In the genomic region with DNA sequence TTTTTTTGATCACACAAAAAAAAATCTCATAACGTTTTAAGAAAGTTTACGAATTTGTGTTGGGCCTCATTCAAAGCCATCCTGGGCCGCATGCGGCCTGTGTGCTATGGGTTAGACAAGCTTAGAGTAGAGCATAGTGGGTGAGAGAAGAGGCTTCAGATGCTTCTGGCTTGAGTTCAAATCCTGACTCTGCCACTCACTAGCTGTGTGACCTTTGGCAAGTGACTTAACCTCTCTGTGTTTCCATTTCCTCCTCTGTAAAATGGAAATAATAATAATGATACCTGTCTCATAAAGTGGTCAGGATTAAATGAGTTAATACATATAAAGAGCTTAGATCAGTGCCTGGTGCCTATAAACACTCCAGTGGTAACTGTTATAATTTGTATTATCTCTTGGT, we compare ENCODE assay signal across 2 cellular contexts.
TF ChIP-seq lines count a peak whose summit lies in the region.

No MANE protein-coding gene starts in this region.

TF ChIP-seq in HEK293, 187 proteins besides CTCF, POLR2A, EP300 and RAD21:
- TF ChIP-seq, protein P1, sequence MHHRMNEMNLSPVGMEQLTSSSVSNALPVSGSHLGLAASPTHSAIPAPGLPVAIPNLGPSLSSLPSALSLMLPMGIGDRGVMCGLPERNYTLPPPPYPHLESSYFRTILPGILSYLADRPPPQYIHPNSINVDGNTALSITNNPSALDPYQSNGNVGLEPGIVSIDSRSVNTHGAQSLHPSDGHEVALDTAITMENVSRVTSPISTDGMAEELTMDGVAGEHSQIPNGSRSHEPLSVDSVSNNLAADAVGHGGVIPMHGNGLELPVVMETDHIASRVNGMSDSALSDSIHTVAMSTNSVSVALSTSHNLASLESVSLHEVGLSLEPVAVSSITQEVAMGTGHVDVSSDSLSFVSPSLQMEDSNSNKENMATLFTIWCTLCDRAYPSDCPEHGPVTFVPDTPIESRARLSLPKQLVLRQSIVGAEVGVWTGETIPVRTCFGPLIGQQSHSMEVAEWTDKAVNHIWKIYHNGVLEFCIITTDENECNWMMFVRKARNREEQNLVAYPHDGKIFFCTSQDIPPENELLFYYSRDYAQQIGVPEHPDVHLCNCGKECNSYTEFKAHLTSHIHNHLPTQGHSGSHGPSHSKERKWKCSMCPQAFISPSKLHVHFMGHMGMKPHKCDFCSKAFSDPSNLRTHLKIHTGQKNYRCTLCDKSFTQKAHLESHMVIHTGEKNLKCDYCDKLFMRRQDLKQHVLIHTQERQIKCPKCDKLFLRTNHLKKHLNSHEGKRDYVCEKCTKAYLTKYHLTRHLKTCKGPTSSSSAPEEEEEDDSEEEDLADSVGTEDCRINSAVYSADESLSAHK (tag by site-specific recombination; IDR thresholded peaks at IDR 0.05) = no peak
- TF ChIP-seq ZNF660 (tag by site-specific recombination; IDR thresholded peaks at IDR 0.05) (no peak), MEIS1 (CRISPR knock-in tag; IDR thresholded peaks at IDR 0.05; ENCODE audit: borderline replicate concordance) (no peak), ZNF768 (tag by site-specific recombination; IDR thresholded peaks at IDR 0.05) (peak; percentile 87; the same call in 1 of the 2 replicates), ZNF354C (tag by site-specific recombination; IDR thresholded peaks at IDR 0.05; ENCODE audit: borderline replicate concordance, low read depth) (no peak), ZNF335 (tag by site-specific recombination; conservative IDR thresholded peaks at IDR 0.05) (no peak), ZNF223 (tag by site-specific recombination; IDR thresholded peaks at IDR 0.05) (no peak)
TF ChIP-seq in HEK293: peak in this region for 1.

TF ChIP-seq in K562, 482 proteins besides CTCF, POLR2A, EP300 and RAD21:
- peak; percentile 79 for TF ChIP-seq RBM25 (IDR thresholded peaks at IDR 0.05; ENCODE audit: low read depth, low read length, severe bottlenecking)
- peak; percentile 34; the same call in 1 of the 2 replicates for TF ChIP-seq HDAC2 (IDR thresholded peaks at IDR 0.05)
- TF ChIP-seq, protein P2, sequence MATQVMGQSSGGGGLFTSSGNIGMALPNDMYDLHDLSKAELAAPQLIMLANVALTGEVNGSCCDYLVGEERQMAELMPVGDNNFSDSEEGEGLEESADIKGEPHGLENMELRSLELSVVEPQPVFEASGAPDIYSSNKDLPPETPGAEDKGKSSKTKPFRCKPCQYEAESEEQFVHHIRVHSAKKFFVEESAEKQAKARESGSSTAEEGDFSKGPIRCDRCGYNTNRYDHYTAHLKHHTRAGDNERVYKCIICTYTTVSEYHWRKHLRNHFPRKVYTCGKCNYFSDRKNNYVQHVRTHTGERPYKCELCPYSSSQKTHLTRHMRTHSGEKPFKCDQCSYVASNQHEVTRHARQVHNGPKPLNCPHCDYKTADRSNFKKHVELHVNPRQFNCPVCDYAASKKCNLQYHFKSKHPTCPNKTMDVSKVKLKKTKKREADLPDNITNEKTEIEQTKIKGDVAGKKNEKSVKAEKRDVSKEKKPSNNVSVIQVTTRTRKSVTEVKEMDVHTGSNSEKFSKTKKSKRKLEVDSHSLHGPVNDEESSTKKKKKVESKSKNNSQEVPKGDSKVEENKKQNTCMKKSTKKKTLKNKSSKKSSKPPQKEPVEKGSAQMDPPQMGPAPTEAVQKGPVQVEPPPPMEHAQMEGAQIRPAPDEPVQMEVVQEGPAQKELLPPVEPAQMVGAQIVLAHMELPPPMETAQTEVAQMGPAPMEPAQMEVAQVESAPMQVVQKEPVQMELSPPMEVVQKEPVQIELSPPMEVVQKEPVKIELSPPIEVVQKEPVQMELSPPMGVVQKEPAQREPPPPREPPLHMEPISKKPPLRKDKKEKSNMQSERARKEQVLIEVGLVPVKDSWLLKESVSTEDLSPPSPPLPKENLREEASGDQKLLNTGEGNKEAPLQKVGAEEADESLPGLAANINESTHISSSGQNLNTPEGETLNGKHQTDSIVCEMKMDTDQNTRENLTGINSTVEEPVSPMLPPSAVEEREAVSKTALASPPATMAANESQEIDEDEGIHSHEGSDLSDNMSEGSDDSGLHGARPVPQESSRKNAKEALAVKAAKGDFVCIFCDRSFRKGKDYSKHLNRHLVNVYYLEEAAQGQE (CRISPR knock-in tag; IDR thresholded peaks at IDR 0.05; ENCODE audit: low read depth) = no peak
- peak; percentile 53 to 70; a peak in 3 of 4 replicates for TF ChIP-seq KDM1A (IDR thresholded peaks at IDR 0.05)
- TF ChIP-seq RCOR1 (IDR thresholded peaks at IDR 0.05; ENCODE audit: borderline replicate concordance in 1 of 2, low read depth in 2 of 2, low read length in 2 of 2) = 0 out of 4 replicates have a peak, but pooled peaks of 1 of the 2 experiments have one; percentile 45
- TF ChIP-seq CBX8 (IDR thresholded peaks at IDR 0.05; ENCODE audit: borderline replicate concordance, extremely low read depth, low read depth, low read length, poor library complexity, severe bottlenecking) = no peak
- peak; percentile 42; the same call in 1 of the 2 replicates for TF ChIP-seq ADNP (tag; IDR thresholded peaks at IDR 0.05)
- TF ChIP-seq ZFP36 (IDR thresholded peaks at IDR 0.05; ENCODE audit: low read depth, low read length, partially characterized antibody) = peak; percentile 80
- TF ChIP-seq BCOR (IDR thresholded peaks at IDR 0.05) = peak; percentile 88
